23 cellular contexts compared by ENCODE assay signal in genomic region chr4:2163311-2163821, GRCh38.
"Had no signal": no experiment of that assay in that cellular context is flagged by ENCODE, and none has a peak within 500 bp of the region (broad histone marks: within the 10 kb centered on the region; RNA-seq: fewer than 3 reads in every experiment).

No MANE protein-coding gene starts in this region.

- H3K27me3 ChIP-seq: ascending aorta, brain microvascular endothelial cell, esophagus muscularis mucosa, heart right ventricle, neutrophil, right lobe of liver, suprapubic skin had no signal

- H3K4me1 ChIP-seq: ascending aorta, esophagus muscularis mucosa, heart right ventricle, left ventricle myocardium inferior, parathyroid adenoma, right lobe of liver, suprapubic skin had no signal

- DNase-seq: activated CD4-positive, alpha-beta T cell treated with anti-CD3 and anti-CD28 coated beads, Interleukin-2, amount 50 U/mL, for 4 hours; activated CD8-positive, alpha-beta memory T cell treated with anti-CD3 and anti-CD28 coated beads, Interleukin-2, amount 50 U/mL, for 48 hours; activated effector memory CD4-positive, alpha-beta T cell treated with Interleukin-2 at 50 U/mL for 16 hours; activated T-cell treated with anti-CD3 and anti-CD28 coated beads, Interleukin-2, amount 50 U/mL, for 48 hours; brain microvascular endothelial cell; central memory CD4-positive, alpha-beta T cell; heart right ventricle; kidney; left ventricle myocardium inferior; midbrain; right lobe of liver; stimulated activated CD4-positive, alpha-beta T cell treated with anti-CD3 and anti-CD28 coated beads, Interleukin-1b, Interleukin-23, amount 100 ng/mL, for 48 hours; stimulated activated naive CD8-positive, alpha-beta T cell treated with anti-CD3 and anti-CD28 coated beads, Interleukin-15, amount 100 ng/mL, for 72 hours; T1000 had no signal

- ATAC-seq: heart right ventricle; natural killer cell treated with Interleukin-12 subunit alpha and Interleukin-12 subunit beta and Interleukin-15 and Interleukin-18, amount 100 ng/mL, for 72 hours; stimulated activated effector memory CD8-positive, alpha-beta T cell treated with anti-CD3 and anti-CD28 coated beads, Interleukin-12 subunit alpha, Interleukin-12 subunit beta, amount 100 ng/mL, for 72 hours; stimulated activated naive CD8-positive, alpha-beta T cell treated with anti-CD3 and anti-CD28 coated beads, Interleukin-15, amount 100 ng/mL, for 72 hours; WTC11 had no signal

- H3K9me3 ChIP-seq: ascending aorta, esophagus muscularis mucosa, heart right ventricle, left ventricle myocardium inferior, neutrophil, right lobe of liver, suprapubic skin had no signal

- H3K27ac ChIP-seq: ascending aorta, brain microvascular endothelial cell, esophagus muscularis mucosa, heart right ventricle, left ventricle myocardium inferior, neutrophil, parathyroid adenoma, right lobe of liver, skin epidermis, suprapubic skin had no signal

- H3K4me3 ChIP-seq: ascending aorta, esophagus muscularis mucosa, heart right ventricle, left ventricle myocardium inferior, right lobe of liver, skin epidermis, suprapubic skin had no signal

- H3K36me3 ChIP-seq: ascending aorta, brain microvascular endothelial cell, heart right ventricle, left ventricle myocardium inferior, neutrophil, right lobe of liver, suprapubic skin had no signal
